14 cellular contexts compared by ENCODE assay signal in genomic region chr10:114163062-114163861, GRCh38. TPM values are rescaled to one million over a fixed set of nuclear protein-coding genes. Genes with fewer than 3 reads are reported as not detected.
DNase-seq lines count a peak whose midpoint lies in the region; ATAC-seq, FAIRE-seq and TF ChIP-seq lines count a peak whose summit lies in the region.
"Had no signal": no experiment of that assay in that cellular context is flagged by ENCODE, and none has a peak within 500 bp of the region (broad histone marks: within the 10 kb centered on the region; RNA-seq: fewer than 3 reads in every experiment).

No MANE protein-coding gene starts in this region.

- no peak overlapping the region for H3K4me3 ChIP-seq in astrocyte (ENCODE audit: insufficient read depth, low read depth, low read length)
- H3K4me3 ChIP-seq: body of pancreas, tibial artery had no signal

- H4K20me1 ChIP-seq in astrocyte (ENCODE audit: insufficient read depth, low read length), result peaks cover 79% of the 10 kb centered on the region

- no peaks in the 10 kb centered on the region for H3K9me3 ChIP-seq in astrocyte (ENCODE audit: insufficient read depth, low read depth, low read length)
- H3K9me3 ChIP-seq: body of pancreas had no signal

- H3K4me1 ChIP-seq in astrocyte (ENCODE audit: insufficient read depth, low read length), result peaks cover 5% of the 10 kb centered on the region

- peak overlapping the region; percentile 79 for H3K27ac Mint-ChIP-seq in activated naive CD4-positive, alpha-beta T cell treated with anti-CD3 and anti-CD28 coated beads, Interleukin-2, amount 50 U/mL, for 24 hours
- no peak overlapping the region for H3K27ac Mint-ChIP-seq in activated naive CD4-positive, alpha-beta T cell treated with anti-CD3 and anti-CD28 coated beads, Interleukin-2, amount 10 ng/mL, durations not matched to agents 7 days and 5 days
- H3K27ac Mint-ChIP-seq in astrocyte (ENCODE audit: unreplicated experiment) (peak overlapping the region; percentile 96), memory B cell (peak overlapping the region; percentile 45), type B pancreatic cell (peak overlapping the region; percentile 79), immature natural killer cell (peak overlapping the region in 3 of 6 donors; percentile 4 to 51 (median 20))

- TF ChIP-seq CTCF in astrocyte (IDR thresholded peaks at IDR 0.05; ENCODE audit: insufficient read depth, low read depth, low read length), result no peak
- TF ChIP-seq CTCF in type B pancreatic cell (conservative IDR thresholded peaks at IDR 0.05), result no peak

- no peak for FAIRE-seq in astrocyte (lab: Jason Lieb, UNC)

- H3K4me2 ChIP-seq in astrocyte (ENCODE audit: low read length), result no peak overlapping the region

- H3K4me1 Mint-ChIP-seq in activated naive CD4-positive, alpha-beta T cell treated with anti-CD3 and anti-CD28 coated beads, Interleukin-2, amount 50 U/mL, for 24 hours, result peaks cover 60% of the 10 kb centered on the region
- H3K4me1 Mint-ChIP-seq in activated naive CD4-positive, alpha-beta T cell treated with anti-CD3 and anti-CD28 coated beads, Interleukin-2, amount 10 ng/mL, durations not matched to agents 7 days and 5 days, result peaks cover 11% of the 10 kb centered on the region
- H3K4me1 Mint-ChIP-seq in astrocyte (ENCODE audit: low read depth, unreplicated experiment) (peaks cover 14% of the 10 kb centered on the region), memory B cell (peaks cover 18% of the 10 kb centered on the region), type B pancreatic cell (ENCODE audit: unreplicated experiment) (peaks cover 22% of the 10 kb centered on the region), immature natural killer cell (peaks cover 34 to 77% of the 10 kb centered on the region in 2 donors)

- no peak overlapping the region for H2AFZ ChIP-seq in astrocyte (ENCODE audit: low read depth, low read length)

- CTCF ChIA-PET in activated naive CD4-positive, alpha-beta T cell treated with anti-CD3 and anti-CD28 coated beads, Interleukin-2, amount 10 ng/mL, durations not matched to agents 7 days and 5 days (lab: Charles Lee), result no interaction called here

- H3K27me3 Mint-ChIP-seq in activated naive CD4-positive, alpha-beta T cell treated with anti-CD3 and anti-CD28 coated beads, Interleukin-2, amount 50 U/mL, for 24 hours, result no peaks in the 10 kb centered on the region
- H3K27me3 Mint-ChIP-seq in activated naive CD4-positive, alpha-beta T cell treated with anti-CD3 and anti-CD28 coated beads, Interleukin-2, amount 10 ng/mL, durations not matched to agents 7 days and 5 days, result no peaks in the 10 kb centered on the region
- H3K27me3 Mint-ChIP-seq in astrocyte (ENCODE audit: low read depth, unreplicated experiment) (no peaks in the 10 kb centered on the region), memory B cell (no peaks in the 10 kb centered on the region), type B pancreatic cell (no peaks in the 10 kb centered on the region), immature natural killer cell (ENCODE audit: low read depth in 3 of 3) (peaks cover 0 to under 1% (median 0%) of the 10 kb centered on the region in 3 donors)

- H3K36me3 Mint-ChIP-seq in activated naive CD4-positive, alpha-beta T cell treated with anti-CD3 and anti-CD28 coated beads, Interleukin-2, amount 50 U/mL, for 24 hours, result peaks cover 24% of the 10 kb centered on the region
- peaks cover 42% of the 10 kb centered on the region for H3K36me3 Mint-ChIP-seq in activated naive CD4-positive, alpha-beta T cell treated with anti-CD3 and anti-CD28 coated beads, Interleukin-2, amount 10 ng/mL, durations not matched to agents 7 days and 5 days
- H3K36me3 Mint-ChIP-seq in astrocyte (ENCODE audit: low read depth, unreplicated experiment), result peaks cover 2% of the 10 kb centered on the region
- H3K36me3 Mint-ChIP-seq in memory B cell, result peaks cover 25% of the 10 kb centered on the region
- H3K36me3 Mint-ChIP-seq in type B pancreatic cell, result peaks cover 38% of the 10 kb centered on the region
- H3K36me3 Mint-ChIP-seq in immature natural killer cell, result peaks cover 5 to 32% (median 5%) of the 10 kb centered on the region in 3 donors

- H3K9me3 Mint-ChIP-seq in activated naive CD4-positive, alpha-beta T cell treated with anti-CD3 and anti-CD28 coated beads, Interleukin-2, amount 50 U/mL, for 24 hours, result no peaks in the 10 kb centered on the region
- H3K9me3 Mint-ChIP-seq in activated naive CD4-positive, alpha-beta T cell treated with anti-CD3 and anti-CD28 coated beads, Interleukin-2, amount 10 ng/mL, durations not matched to agents 7 days and 5 days, result peaks cover 4% of the 10 kb centered on the region
- H3K9me3 Mint-ChIP-seq in astrocyte (ENCODE audit: unreplicated experiment) (no peaks in the 10 kb centered on the region), memory B cell (peaks cover 1% of the 10 kb centered on the region), type B pancreatic cell (peaks cover 7% of the 10 kb centered on the region), immature natural killer cell (peaks cover 0 to 1% (median 0%) of the 10 kb centered on the region in 6 donors)

- no peak overlapping the region for H3K9ac ChIP-seq in astrocyte (ENCODE audit: low read length)

- no peak for DNase-seq in activated naive CD4-positive, alpha-beta T cell treated with anti-CD3 and anti-CD28 coated beads, Interleukin-2, amount 10 ng/mL, durations not matched to agents 7 days and 5 days
- DNase-seq in astrocyte (ENCODE audit: low read depth) (peak; percentile 64), memory B cell (ENCODE audit: low spot score in 2 of 2) (no peak), type B pancreatic cell (ENCODE audit: extremely low spot score, unreplicated experiment) (no peak), OCI-M2 (lab: John Stamatoyannopoulos, UW; ENCODE audit: unreplicated experiment) (no peak), immature natural killer cell (no peak), NCI-H1092 (lab: John Stamatoyannopoulos, UW) (no peak)
- DNase-seq: body of pancreas, DMS79, NCI-H1048, NCI-H510A, tibial artery had no signal

- no peak overlapping the region for H3K27ac ChIP-seq in astrocyte (ENCODE audit: low read depth, low read length)
- H3K27ac ChIP-seq: epithelial cell of prostate, tibial artery had no signal

- no peak overlapping the region for H3K4me3 Mint-ChIP-seq in activated naive CD4-positive, alpha-beta T cell treated with anti-CD3 and anti-CD28 coated beads, Interleukin-2, amount 50 U/mL, for 24 hours
- no peak overlapping the region for H3K4me3 Mint-ChIP-seq in activated naive CD4-positive, alpha-beta T cell treated with anti-CD3 and anti-CD28 coated beads, Interleukin-2, amount 10 ng/mL, durations not matched to agents 7 days and 5 days
- H3K4me3 Mint-ChIP-seq in astrocyte (ENCODE audit: unreplicated experiment) (no peak overlapping the region), memory B cell (no peak overlapping the region), type B pancreatic cell (peak overlapping the region; percentile 32), immature natural killer cell (no peak overlapping the region)

- no peaks in the 10 kb centered on the region for H3K27me3 ChIP-seq in astrocyte (ENCODE audit: insufficient read depth, low read length)
- H3K27me3 ChIP-seq: body of pancreas, tibial artery had no signal

- peaks cover 5% of the 10 kb centered on the region for H3K36me3 ChIP-seq in astrocyte (ENCODE audit: insufficient read depth, low read length)
- H3K36me3 ChIP-seq: tibial artery had no signal

- peaks cover 72% of the 10 kb centered on the region for H3K79me2 ChIP-seq in astrocyte (ENCODE audit: insufficient read depth, low read length)

- ATAC-seq in memory B cell (ENCODE audit: low read depth), result no peak

RNA-seq across cellular contexts. Expression of gene CCDC186, which starts 10.7 kb away (rescaled TPM):
- 28.8 and 30.9 TPM in 2 replicates for total RNA-seq in astrocyte
- total RNA-seq in type B pancreatic cell (ENCODE audit: low replicate concordance), result 21.0 and 36.0 TPM in 2 replicates
- polyA plus RNA-seq in immature natural killer cell, result 10 to 100 TPM; 18.2 to 24.3 (median 20.0) TPM

RNA-seq across cellular contexts. Expression of gene TDRD1, which starts 15.9 kb away (rescaled TPM):
- total RNA-seq in astrocyte, result not detected in 2 replicates
- total RNA-seq in type B pancreatic cell (ENCODE audit: low replicate concordance), result not detected in 2 replicates
- not detected for polyA plus RNA-seq in immature natural killer cell
